8 cellular contexts compared by ENCODE assay signal in genomic region chr20:326645-327031, GRCh38. TPM values are rescaled to one million over a fixed set of nuclear protein-coding genes. Genes with fewer than 3 reads are reported as not detected.
DNase-seq lines count a peak whose midpoint lies in the region; ATAC-seq and TF ChIP-seq lines count a peak whose summit lies in the region.

No MANE protein-coding gene starts in this region.

- ATAC-seq in lung (ENCODE audit: insufficient read depth, low FRiP score): no peak
- ATAC-seq in HG03469 (IDR thresholded peaks at IDR 0.05; ENCODE audit: unreplicated experiment): no peak

- peak overlapping the region; percentile 66 for H3K4me2 ChIP-seq in DOHH2 (ENCODE audit: low read length)

- 0 to 1% methylated on average over 23 to 32 of the region's 32 CpGs for WGBS in lung, 2 donors

- TF ChIP-seq CTCF in DOHH2 (IDR thresholded peaks at IDR 0.05; ENCODE audit: low read depth, low read length, poor library complexity, severe bottlenecking) (no peak), NB4 (IDR thresholded peaks at IDR 0.05; ENCODE audit: low read depth, low read length) (no peak), cardiac fibroblast (IDR thresholded peaks at IDR 0.05; ENCODE audit: low read depth, low read length) (no peak), lung (IDR thresholded peaks at IDR 0.05; ENCODE audit: control extremely low read depth, extremely low read depth) (no peak), GM10266 (IDR thresholded peaks at IDR 0.05; ENCODE audit: control insufficient read depth, insufficient read depth, low read depth, missing control alignments) (no peak)

- H3K27ac ChIP-seq in DOHH2 (ENCODE audit: low read depth, low read length) (peak overlapping the region; percentile 80), lung (ENCODE audit: low read depth in 1 of 2, low read length in 1 of 2) (peak overlapping the region; percentile 86 to 94)

- H3K4me1 ChIP-seq in DOHH2 (ENCODE audit: control insufficient read depth, low read length) (peaks cover 39% of the 10 kb centered on the region), lung (ENCODE audit: control insufficient read depth in 2 of 2, insufficient read depth in 2 of 2, low read length in 2 of 2) (peaks cover 0 to 6% of the 10 kb centered on the region in 2 donors)

- H3F3A ChIP-seq in DOHH2 (ENCODE audit: control insufficient read depth, insufficient read depth): peaks cover 26% of the 10 kb centered on the region

- H3K9me3 ChIP-seq in DOHH2 (ENCODE audit: control insufficient read depth, insufficient read depth, low read length) (no peaks in the 10 kb centered on the region), lung (ENCODE audit: control insufficient read depth in 2 of 2, insufficient read depth in 1 of 2, low read length in 1 of 2) (no peaks in the 10 kb centered on the region)

- H3K9me2 ChIP-seq in DOHH2 (replicated peaks; ENCODE audit: control insufficient read depth, low read length): no peaks in the 10 kb centered on the region

- H3K36me3 ChIP-seq in DOHH2 (ENCODE audit: control insufficient read depth, low read length) (peaks cover 35% of the 10 kb centered on the region), lung (ENCODE audit: control insufficient read depth in 2 of 2, insufficient read depth in 2 of 2, low read length in 2 of 2) (peaks cover 0 to 2% of the 10 kb centered on the region in 2 donors)

- H3K27me3 ChIP-seq in DOHH2 (ENCODE audit: control insufficient read depth, low read length) (no peaks in the 10 kb centered on the region; the same call in 1 of the 2 replicates), lung (ENCODE audit: control insufficient read depth, insufficient read depth) (no peaks in the 10 kb centered on the region)

- peaks cover 56% of the 10 kb centered on the region for H3K79me2 ChIP-seq in DOHH2 (ENCODE audit: control insufficient read depth, low read length)

- H4K20me1 ChIP-seq in DOHH2 (ENCODE audit: control insufficient read depth, insufficient read depth, low read depth, low read length): peaks cover 18% of the 10 kb centered on the region; the same call in 1 of the 2 replicates

- peak; percentile 71 for DNase-seq in NB4 (ENCODE audit: low read depth)
- DNase-seq in cardiac fibroblast (ENCODE audit: low read depth in 2 of 2): peak; percentile 14 to 24
- no peak for DNase-seq in lung (ENCODE audit: low spot score)
- peak; percentile 57 for DNase-seq in ureter (ENCODE audit: low spot score)
- no peak for DNase-seq in CD1c-positive myeloid dendritic cell (ENCODE audit: extremely low spot score)
- no peak for DNase-seq in GM10266 (ENCODE audit: extremely low spot score)

- no peak for TF ChIP-seq POLR2A in NB4 (IDR thresholded peaks at IDR 0.05; ENCODE audit: extremely low read depth, insufficient read length)

- peak overlapping the region; percentile 99 for H3K4me3 ChIP-seq in DOHH2 (ENCODE audit: low read length)
- peak overlapping the region; percentile 82 for H3K4me3 ChIP-seq in NB4 (ENCODE audit: low read depth, low read length)
- H3K4me3 ChIP-seq in cardiac fibroblast (replicated peaks in 1 of 2; ENCODE audit: low read depth in 2 of 2, low read length in 2 of 2): peak overlapping the region; percentile 72 to 91
- H3K4me3 ChIP-seq in lung: peak overlapping the region; percentile 64

RNA-seq across cellular contexts. Expression of gene SOX12, which starts 1.3 kb away (rescaled TPM):
- 10 to 100 TPM in 1 of 2 donors, 1 to 10 TPM in 1; 6.8 to 15.9 TPM for total RNA-seq in lung
- 1 to 10 TPM; 2.7 to 4.1 TPM for polyA plus RNA-seq in lung
- 7.4 TPM for total RNA-seq in ureter

RNA-seq across cellular contexts. Expression of gene NRSN2, which starts 20.3 kb away (rescaled TPM):
- total RNA-seq in lung (10 to 100 TPM; 15.3 to 43.7 TPM), ureter (31.4 TPM)
- polyA plus RNA-seq in lung: 10 to 100 TPM; 22.5 to 34.7 TPM

RNA-seq across cellular contexts. Expression of gene ZCCHC3, which starts 29.3 kb away (rescaled TPM):
- total RNA-seq in lung (10 to 100 TPM; 15.3 to 27.8 TPM), ureter (16.0 TPM)
- polyA plus RNA-seq in lung: 10 to 100 TPM; 10.4 to 12.0 TPM

RNA-seq across cellular contexts. Expression of gene C20orf96, which starts 36.1 kb away (rescaled TPM):
- total RNA-seq in lung (10 to 100 TPM; 14.4 to 22.4 TPM), ureter (10.4 TPM)
- 1 to 10 TPM; 5.2 to 6.6 TPM for polyA plus RNA-seq in lung

RNA-seq across cellular contexts. Expression of gene TRIB3, which starts 53.9 kb away (rescaled TPM):
- 10 to 100 TPM in 1 of 2 donors, 1 to 10 TPM in 1; 7.6 to 39.4 TPM for total RNA-seq in lung
- polyA plus RNA-seq in lung: 10 to 100 TPM; 29.9 to 36.5 TPM
- total RNA-seq in ureter: 28.1 TPM

Comparison
In these comparisons a context has a peak if more than half of its experiments do, and no peak if none do; other contexts are left out.
1. DNase-seq: peak in NB4 (single experiment), cardiac fibroblast (2 of 2) and ureter (single experiment); none in lung (single experiment), CD1c-positive myeloid dendritic cell (single experiment) and GM10266 (single experiment).
2. Peak in every context shown above with its lines, with median percentiles within 50 percentile points of each other: H3K4me3 ChIP-seq.